In the genomic region with DNA sequence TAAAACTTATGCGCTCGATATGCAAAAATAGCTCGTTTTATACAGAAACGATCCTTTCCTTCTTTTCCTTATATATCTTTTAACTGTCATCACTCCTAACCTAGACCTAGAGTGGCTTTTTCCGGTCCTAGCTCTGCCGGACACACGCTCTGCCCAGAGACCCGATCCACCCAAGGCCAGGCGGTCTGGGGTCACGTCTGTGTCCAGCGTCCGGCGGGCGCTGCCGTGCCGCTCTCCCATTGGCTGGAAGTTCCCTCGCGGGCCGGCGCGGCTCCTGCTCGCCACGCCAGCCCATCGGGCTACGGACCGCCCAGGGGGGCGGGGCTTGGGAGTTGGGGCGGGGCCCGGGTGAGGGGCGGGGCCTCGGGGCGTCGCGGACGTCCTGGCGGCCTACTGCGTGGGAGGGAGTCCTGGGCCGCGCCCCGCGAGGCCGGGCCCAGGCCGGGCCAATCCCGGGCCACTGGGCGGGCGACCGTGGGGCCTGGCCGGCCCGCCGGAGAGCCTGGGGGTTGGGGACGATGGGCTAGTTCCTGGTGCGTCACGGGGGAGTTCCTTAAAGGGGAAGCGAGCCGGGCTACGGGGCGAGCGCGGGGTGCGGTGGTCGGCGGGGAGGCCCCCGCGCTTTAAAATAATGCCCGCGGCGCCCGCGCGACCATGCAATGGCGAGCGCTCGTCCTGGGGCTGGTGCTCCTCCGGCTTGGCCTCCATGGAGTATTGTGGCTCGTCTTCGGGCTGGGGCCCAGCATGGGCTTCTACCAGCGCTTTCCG, we compare ENCODE assay signal across 8 cellular contexts. TPM values are rescaled to one million over a fixed set of nuclear protein-coding genes. Genes with fewer than 3 reads are reported as not detected.
DNase-seq lines count a peak whose midpoint lies in the region; ATAC-seq, FAIRE-seq and TF ChIP-seq lines count a peak whose summit lies in the region.

TSS of gene EDEM1 (plus strand) at position 556 of the 768 bp plus-strand sequence. CDS start at position 655, 99 bp downstream.

- peaks cover 48% of the 10 kb centered on the region for H3K79me2 ChIP-seq in PC-3 (ENCODE audit: low read length)

- H3K27me3 ChIP-seq in HUES48 (ENCODE audit: control insufficient read depth, insufficient read depth, low read length) (peaks cover 3% of the 10 kb centered on the region), PC-3 (ENCODE audit: low read length) (no peaks in the 10 kb centered on the region)

- DNase-seq in D721Med (ENCODE audit: insufficient read length, low spot score) (peak; percentile 93), PC-3 (peak; percentile 98), activated T-cell treated with anti-CD3 and anti-CD28 coated beads for 48 hours (ENCODE audit: low read depth) (peak; percentile 99), epithelial cell of proximal tubule (ENCODE audit: low read depth) (no peak), mucosa of gallbladder (ENCODE audit: low spot score) (peak; percentile 96)
- peak; percentile 94 for DNase-seq in stimulated activated CD8-positive, alpha-beta memory T cell treated with anti-CD3 and anti-CD28 coated beads, Interleukin-4, amount 100 ng/mL, for 24 hours (ENCODE audit: low read depth)

- H3K9me2 ChIP-seq in PC-3 (replicated peaks; ENCODE audit: low read length): no peaks in the 10 kb centered on the region

- H3K9me3 ChIP-seq in HUES48 (ENCODE audit: control insufficient read depth, insufficient read depth, low read length) (no peaks in the 10 kb centered on the region), PC-3 (ENCODE audit: low read length) (no peaks in the 10 kb centered on the region)

- peak within 1 kb of the TSS; percentile 90 for H2AFZ ChIP-seq in PC-3 (ENCODE audit: low read length)

- no peaks in the 10 kb centered on the region for H3F3A ChIP-seq in PC-3 (ENCODE audit: low read length, unreplicated experiment)

- intact Hi-C loops in PC-3 (cut with micrococcal nuclease): loop anchor here (1.0 to 5.0 kb wide), 4 partner anchors 50 to 780 kb away; partner anchors contain the start of gene ARL8B

- CTCF ChIA-PET in PC-3 (lab: Charles Lee): no interaction called here

- peak within 1 kb of the TSS; percentile 97 for H3K4me2 ChIP-seq in PC-3 (ENCODE audit: low read length)

- FAIRE-seq in D721Med (lab: Jason Lieb, UNC): no peak

- POLR2A ChIA-PET in PC-3 (lab: Charles Lee; ENCODE audit: unreplicated experiment): interaction anchor here (0.6 kb wide), 1 partner anchor 8 kb away, joined by 3 read pairs; no protein-coding TSS in a partner anchor

- no peak for TF ChIP-seq CTCF in D721Med (IDR thresholded peaks at IDR 0.05; ENCODE audit: insufficient read depth, missing control alignments)
- TF ChIP-seq CTCF in PC-3 (conservative IDR thresholded peaks at IDR 0.05; ENCODE audit: low read depth, low read length): no peak
- no peak for TF ChIP-seq CTCF in epithelial cell of proximal tubule (conservative IDR thresholded peaks at IDR 0.05; ENCODE audit: low read depth, low read length)

- H4K20me1 ChIP-seq in PC-3 (ENCODE audit: low read length): peaks cover 11% of the 10 kb centered on the region; the same call in 1 of the 2 replicates

- H3K4me3 ChIP-seq in HUES48 (ENCODE audit: low read depth, low read length) (peak within 1 kb of the TSS; percentile 93), PC-3 (ENCODE audit: low read length) (peak within 1 kb of the TSS; percentile 83), epithelial cell of proximal tubule (ENCODE audit: low read depth, low read length) (peak within 1 kb of the TSS; percentile 94)

- H3K9ac ChIP-seq in HUES48 (ENCODE audit: low read depth, low read length) (peak within 1 kb of the TSS; percentile 78), PC-3 (ENCODE audit: low read length) (peak within 1 kb of the TSS; percentile 95)

- peaks cover 22% of the 10 kb centered on the region; the same call in 1 of the 2 replicates for H3K4me1 ChIP-seq in HUES48 (ENCODE audit: control insufficient read depth, insufficient read depth, low read length)
- H3K4me1 ChIP-seq in PC-3 (ENCODE audit: insufficient read depth, low read length): peaks cover 30% of the 10 kb centered on the region

- H3K36me3 ChIP-seq in HUES48 (ENCODE audit: control insufficient read depth, insufficient read depth, low read length): no peaks in the 10 kb centered on the region
- H3K36me3 ChIP-seq in PC-3 (ENCODE audit: low read depth, low read length): no peaks in the 10 kb centered on the region

- H3K27ac ChIP-seq in HUES48 (ENCODE audit: low read depth, low read length) (peak within 1 kb of the TSS; percentile 71), PC-3 (ENCODE audit: low read length) (peak within 1 kb of the TSS; percentile 64)

- peak; percentile 83 for ATAC-seq in GM21423 (IDR thresholded peaks at IDR 0.05; ENCODE audit: unreplicated experiment)
- peak; percentile 93 for ATAC-seq in PC-3

- no TSS peak for BruUV-seq in PC-3 (replicated peaks; lab: Mats Ljungman, UMichigan)

RNA-seq across cellular contexts. Expression of gene EDEM1, which starts in this region (rescaled TPM):
- total RNA-seq in PC-3 (2014; rRNA removed) (39.4 and 49.6 TPM in 2 replicates), epithelial cell of proximal tubule (27.1 and 50.6 TPM in 2 replicates), mucosa of gallbladder (30.9 TPM)
